Comparison of ENCODE assay signal across 15 cellular contexts in the genomic region with DNA sequence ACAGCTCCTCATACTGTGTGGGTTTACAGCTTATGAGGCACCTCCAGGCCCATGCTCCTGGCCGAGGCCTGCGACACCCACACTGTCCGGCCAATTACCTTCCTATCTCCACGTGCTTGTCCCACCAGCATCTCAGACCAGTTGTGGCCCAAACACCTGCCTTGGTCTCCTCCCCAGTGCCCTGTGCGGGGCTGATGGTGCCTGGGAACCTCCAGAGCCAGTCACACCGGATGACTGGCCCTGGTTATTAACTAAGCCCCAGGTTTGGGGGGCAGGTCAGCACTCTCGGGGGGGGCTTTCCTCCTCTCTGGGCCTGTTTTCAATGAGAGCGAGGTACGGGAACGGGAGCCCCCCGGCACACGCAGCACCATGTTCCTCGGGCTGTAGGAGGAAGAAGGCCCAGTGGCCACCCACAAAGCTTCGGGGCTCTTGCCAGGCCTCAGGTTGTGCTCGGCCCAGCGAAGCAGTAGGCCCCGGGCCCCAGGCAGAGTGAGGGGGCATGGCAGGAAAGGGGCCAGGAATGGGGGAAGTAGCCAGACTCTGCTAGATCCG.
DNase-seq lines count a peak whose midpoint lies in the region; ATAC-seq and TF ChIP-seq lines count a peak whose summit lies in the region.
"Had no signal": no experiment of that assay in that cellular context is flagged by ENCODE, and none has a peak within 500 bp of the region (broad histone marks: within the 10 kb centered on the region; RNA-seq: fewer than 3 reads in every experiment).

No MANE protein-coding gene starts in this region.

- TF ChIP-seq CTCF in RWPE2 (IDR thresholded peaks at IDR 0.05; ENCODE audit: poor library complexity, severe bottlenecking): no peak
- TF ChIP-seq CTCF in chondrocyte (IDR thresholded peaks at IDR 0.05): no peak
- TF ChIP-seq CTCF in nephron (IDR thresholded peaks at IDR 0.05; ENCODE audit: unreplicated experiment in 3 of 3): no peak

- H3K4me1 ChIP-seq in RWPE2 (ENCODE audit: insufficient read depth, poor library complexity, severe bottlenecking): no peaks in the 10 kb centered on the region
- H3K4me1 ChIP-seq: BE2C had no signal

- no peak overlapping the region for H3K27ac ChIP-seq in RWPE2 (ENCODE audit: poor library complexity, severe bottlenecking)
- H3K27ac ChIP-seq: RWPE1 had no signal

- no peaks in the 10 kb centered on the region for H3K9me3 Mint-ChIP-seq in chondrocyte (ENCODE audit: low read depth)
- H3K9me3 Mint-ChIP-seq in nephron: peaks cover under 1% of the 10 kb centered on the region
- H3K9me3 Mint-ChIP-seq in stimulated activated effector memory CD8-positive, alpha-beta T cell treated with anti-CD3 and anti-CD28 coated beads, Interleukin-12 subunit alpha, Interleukin-12 subunit beta, amount 100 ng/mL, for 72 hours: no peaks in the 10 kb centered on the region
- H3K9me3 Mint-ChIP-seq: CD8-positive, alpha-beta memory T cell had no signal

- H3K36me3 ChIP-seq in RWPE2 (ENCODE audit: low read depth): no peaks in the 10 kb centered on the region
- H3K36me3 ChIP-seq: BE2C had no signal

- H3K4me3 Mint-ChIP-seq in chondrocyte (ENCODE audit: unreplicated experiment) (no peak overlapping the region), nephron (no peak overlapping the region)
- no peak overlapping the region for H3K4me3 Mint-ChIP-seq in stimulated activated effector memory CD8-positive, alpha-beta T cell treated with anti-CD3 and anti-CD28 coated beads, Interleukin-12 subunit alpha, Interleukin-12 subunit beta, amount 100 ng/mL, for 72 hours
- H3K4me3 Mint-ChIP-seq: CD8-positive, alpha-beta memory T cell had no signal

- H3K4me3 ChIP-seq in RWPE2 (ENCODE audit: severe bottlenecking): no peak overlapping the region
- H3K4me3 ChIP-seq: K562 had no signal

- H3K9me3 ChIP-seq in RWPE2 (ENCODE audit: severe bottlenecking): no peaks in the 10 kb centered on the region
- H3K9me3 ChIP-seq: BE2C had no signal

- no peaks in the 10 kb centered on the region for H3K36me3 Mint-ChIP-seq in chondrocyte (ENCODE audit: low read depth)
- no peaks in the 10 kb centered on the region for H3K36me3 Mint-ChIP-seq in nephron (ENCODE audit: low read depth)
- no peaks in the 10 kb centered on the region for H3K36me3 Mint-ChIP-seq in stimulated activated effector memory CD8-positive, alpha-beta T cell treated with anti-CD3 and anti-CD28 coated beads, Interleukin-12 subunit alpha, Interleukin-12 subunit beta, amount 100 ng/mL, for 72 hours
- H3K36me3 Mint-ChIP-seq: CD8-positive, alpha-beta memory T cell had no signal

- DNase-seq in RWPE2 (ENCODE audit: low spot score) (peak; percentile 58), chondrocyte (ENCODE audit: low spot score) (peak; percentile 64)
- DNase-seq in stimulated activated effector memory CD8-positive, alpha-beta T cell treated with anti-CD3 and anti-CD28 coated beads, Interleukin-12 subunit alpha, Interleukin-12 subunit beta, amount 100 ng/mL, for 72 hours (ENCODE audit: low spot score in 2 of 2): no peak
- DNase-seq: BE2C; CD8-positive, alpha-beta memory T cell; DND-41; GDM1; NCI-H226; NCI-H526 treated with DMSO at 0.1 percent for 48 hours had no signal

- H3K4me1 Mint-ChIP-seq in chondrocyte (ENCODE audit: low read depth) (no peaks in the 10 kb centered on the region), nephron (peaks cover 69% of the 10 kb centered on the region)
- H3K4me1 Mint-ChIP-seq in stimulated activated effector memory CD8-positive, alpha-beta T cell treated with anti-CD3 and anti-CD28 coated beads, Interleukin-12 subunit alpha, Interleukin-12 subunit beta, amount 100 ng/mL, for 72 hours: peaks cover 16% of the 10 kb centered on the region
- H3K4me1 Mint-ChIP-seq: CD8-positive, alpha-beta memory T cell had no signal

- H3K27ac Mint-ChIP-seq in chondrocyte (ENCODE audit: unreplicated experiment): no peak overlapping the region
- H3K27ac Mint-ChIP-seq in nephron: peak overlapping the region; percentile 63 to 90 (median 72)
- H3K27ac Mint-ChIP-seq in stimulated activated effector memory CD8-positive, alpha-beta T cell treated with anti-CD3 and anti-CD28 coated beads, Interleukin-12 subunit alpha, Interleukin-12 subunit beta, amount 100 ng/mL, for 72 hours: no peak overlapping the region
- H3K27ac Mint-ChIP-seq: CD8-positive, alpha-beta memory T cell had no signal

- ATAC-seq in RWPE2 (ENCODE audit: low read depth) (no peak), HG03139 (IDR thresholded peaks at IDR 0.05; ENCODE audit: unreplicated experiment) (no peak), HG02759 (IDR thresholded peaks at IDR 0.05; ENCODE audit: unreplicated experiment) (no peak), GM18520 (IDR thresholded peaks at IDR 0.05; ENCODE audit: unreplicated experiment) (no peak)
- peak; percentile 5 for ATAC-seq in stimulated activated effector memory CD8-positive, alpha-beta T cell treated with anti-CD3 and anti-CD28 coated beads, Interleukin-12 subunit alpha, Interleukin-12 subunit beta, amount 100 ng/mL, for 72 hours

- H3K27me3 Mint-ChIP-seq in chondrocyte (ENCODE audit: low read depth) (peaks cover 7% of the 10 kb centered on the region), nephron (ENCODE audit: low read depth) (peaks cover 15% of the 10 kb centered on the region)

- no peaks in the 10 kb centered on the region for H3K27me3 ChIP-seq in RWPE2 (ENCODE audit: insufficient read depth, poor library complexity, severe bottlenecking)
- H3K27me3 ChIP-seq: BE2C had no signal

Comparison
In these comparisons a context has a peak if more than half of its experiments do, and no peak if none do; other contexts are left out.
1. DNase-seq: peak in RWPE2 (single experiment) and chondrocyte (single experiment); none in stimulated activated effector memory CD8-positive, alpha-beta T cell treated with anti-CD3 and anti-CD28 coated beads, Interleukin-12 subunit alpha, Interleukin-12 subunit beta, amount 100 ng/mL, for 72 hours (0 of 2).
2. H3K27ac Mint-ChIP-seq: peak in nephron (3 of 3); none in chondrocyte (single experiment) and stimulated activated effector memory CD8-positive, alpha-beta T cell treated with anti-CD3 and anti-CD28 coated beads, Interleukin-12 subunit alpha, Interleukin-12 subunit beta, amount 100 ng/mL, for 72 hours (single experiment).